Comparison of ENCODE assay signal across 19 cellular contexts in the genomic region with DNA sequence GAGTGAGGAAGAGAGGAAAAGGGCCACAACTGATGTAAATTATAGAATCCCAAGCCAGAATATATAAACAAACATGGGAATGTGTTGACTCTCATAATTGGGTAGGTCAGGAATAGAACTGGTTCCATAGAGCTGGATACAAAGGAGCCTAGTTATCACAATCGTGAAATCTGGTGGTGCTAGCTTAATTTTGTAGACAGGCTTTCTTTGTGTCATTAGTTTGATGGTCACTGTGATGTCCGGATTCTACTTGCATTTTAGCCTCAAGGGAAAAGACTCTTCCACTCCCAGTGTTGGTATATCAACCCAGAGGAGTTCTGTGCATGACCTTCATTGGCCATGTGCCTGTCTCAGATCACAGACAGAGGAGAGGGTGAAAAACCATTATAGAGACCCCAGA.
A peak's percentile ranks its signal among the peaks of the same experiment; 100 is the strongest.
DNase-seq lines count a peak whose midpoint lies in the region; ATAC-seq and TF ChIP-seq lines count a peak whose summit lies in the region.
"Had no signal": no experiment of that assay in that cellular context is flagged by ENCODE, and none has a peak within 500 bp of the region (broad histone marks: within the 10 kb centered on the region; RNA-seq: fewer than 3 reads in every experiment).

No MANE protein-coding gene starts in this region.

- DNase-seq in RPMI7951 (ENCODE audit: low read depth) = peak; percentile 15
- DNase-seq in epidermal melanocyte (ENCODE audit: insufficient read length, low spot score) = peak; percentile 30
- DNase-seq in nephron progenitor cell = no peak
- DNase-seq in erythroblast (lab: John Stamatoyannopoulos, UW) = no peak
- DNase-seq in neural progenitor cell (ENCODE audit: low spot score) = no peak
- DNase-seq: 8988T; ACHN; BE2C; C1 segment of cervical spinal cord; Caco-2; Calu3; CD4-positive, alpha-beta memory T cell; CD4-positive, CD25-positive, alpha-beta regulatory T cell; CD8-positive, alpha-beta memory T cell; DMS79 treated with DMSO at 0.1 percent for 48 hours; GF-D8 had no signal

- ATAC-seq in HG03521 (IDR thresholded peaks at IDR 0.05; ENCODE audit: unreplicated experiment) = no peak

- TF ChIP-seq CTCF in nephron progenitor cell (IDR thresholded peaks at IDR 0.05) (no peak), neural progenitor cell (IDR thresholded peaks at IDR 0.05) (no peak)

- no peak overlapping the region for H3K27ac ChIP-seq in neural progenitor cell
- H3K27ac ChIP-seq: BLaER1 had no signal

- H3K27ac Mint-ChIP-seq in nephron progenitor cell = peak overlapping the region; percentile 0
- H3K27ac Mint-ChIP-seq in neural progenitor cell = no peak overlapping the region
- H3K27ac Mint-ChIP-seq: CD14-positive monocyte; CD4-positive, alpha-beta memory T cell; CD4-positive, CD25-positive, alpha-beta regulatory T cell had no signal

- no peaks in the 10 kb centered on the region for H3F3A ChIP-seq in neural progenitor cell (ENCODE audit: low read depth)

- no peaks in the 10 kb centered on the region for H3K9me3 ChIP-seq in neural progenitor cell (ENCODE audit: low read depth)
- H3K9me3 ChIP-seq: BE2C, BLaER1, Caco-2 had no signal

- no peak overlapping the region for H3K4me2 ChIP-seq in neural progenitor cell
- H3K4me2 ChIP-seq: BLaER1 had no signal

- no peak for TF ChIP-seq POLR2A in erythroblast (IDR thresholded peaks at IDR 0.05; ENCODE audit: low read length)

- H2AFZ ChIP-seq in neural progenitor cell (replicated peaks) = no peak overlapping the region

- H3K9me3 Mint-ChIP-seq in nephron progenitor cell (peaks cover 10% of the 10 kb centered on the region), neural progenitor cell (peaks cover 6% of the 10 kb centered on the region)

- no peak overlapping the region for H3K9ac ChIP-seq in neural progenitor cell
- H3K9ac ChIP-seq: BLaER1 had no signal

- H3K79me2 ChIP-seq in neural progenitor cell (ENCODE audit: low read depth) = no peaks in the 10 kb centered on the region

- H3K27me3 Mint-ChIP-seq in nephron progenitor cell (ENCODE audit: low read depth, poor library complexity) (no peaks in the 10 kb centered on the region), neural progenitor cell (ENCODE audit: insufficient read depth, low read depth) (no peaks in the 10 kb centered on the region)
- H3K27me3 Mint-ChIP-seq: CD4-positive, alpha-beta memory T cell; CD4-positive, CD25-positive, alpha-beta regulatory T cell; CD8-positive, alpha-beta memory T cell had no signal

- H3K4me3 Mint-ChIP-seq in nephron progenitor cell (no peak overlapping the region), neural progenitor cell (no peak overlapping the region)
- H3K4me3 Mint-ChIP-seq: CD14-positive monocyte; CD8-positive, alpha-beta memory T cell had no signal

- no peaks in the 10 kb centered on the region for H3K36me3 ChIP-seq in neural progenitor cell
- H3K36me3 ChIP-seq: BE2C, BLaER1 had no signal

- H3K4me1 ChIP-seq in neural progenitor cell = no peaks in the 10 kb centered on the region
- H3K4me1 ChIP-seq: BE2C, BLaER1, Caco-2 had no signal

- H3K27me3 ChIP-seq in neural progenitor cell = no peaks in the 10 kb centered on the region
- H3K27me3 ChIP-seq: BE2C, BLaER1 had no signal

- H3K4me1 Mint-ChIP-seq in nephron progenitor cell (no peaks in the 10 kb centered on the region), neural progenitor cell (no peaks in the 10 kb centered on the region)
- H3K4me1 Mint-ChIP-seq: CD14-positive monocyte; CD4-positive, alpha-beta memory T cell; CD4-positive, CD25-positive, alpha-beta regulatory T cell; CD8-positive, alpha-beta memory T cell had no signal

- H3K36me3 Mint-ChIP-seq in nephron progenitor cell (ENCODE audit: low read depth) = peaks cover 12% of the 10 kb centered on the region
- H3K36me3 Mint-ChIP-seq in neural progenitor cell = peaks cover 3% of the 10 kb centered on the region
- H3K36me3 Mint-ChIP-seq: CD14-positive monocyte; CD4-positive, alpha-beta memory T cell; CD4-positive, CD25-positive, alpha-beta regulatory T cell; CD8-positive, alpha-beta memory T cell had no signal

- no peaks in the 10 kb centered on the region for H4K20me1 ChIP-seq in neural progenitor cell (ENCODE audit: low read depth)
- H4K20me1 ChIP-seq: BLaER1 had no signal

- no peak overlapping the region for H3K4me3 ChIP-seq in neural progenitor cell
- H3K4me3 ChIP-seq: BLaER1 had no signal

Comparison
In these comparisons a context has a peak if more than half of its experiments do, and no peak if none do; other contexts are left out.
1. DNase-seq: peak in RPMI7951 (single experiment) and epidermal melanocyte (single experiment); none in nephron progenitor cell (single experiment), erythroblast (0 of 2) and neural progenitor cell (single experiment).